21 cellular contexts compared by ENCODE assay signal in the genomic region with DNA sequence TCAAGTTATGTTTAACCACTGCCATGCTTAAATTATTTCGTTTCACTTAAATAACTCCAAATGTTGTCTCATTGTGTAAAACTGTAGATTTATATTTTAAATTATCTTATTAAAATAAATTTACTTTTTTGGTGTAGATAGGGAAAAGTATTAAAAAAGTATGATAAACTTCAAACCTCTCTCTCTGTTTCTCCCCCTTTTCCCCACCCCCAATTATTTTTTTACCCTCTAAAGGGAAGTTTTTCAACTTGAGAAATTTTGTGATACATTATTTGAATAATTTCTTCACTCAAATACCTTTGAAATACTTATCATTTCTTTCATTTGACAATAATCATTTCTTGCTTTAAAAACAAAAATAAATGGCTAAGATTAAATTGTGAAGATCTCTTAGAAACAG.
DNase-seq lines count a peak whose midpoint lies in the region; ATAC-seq, FAIRE-seq and TF ChIP-seq lines count a peak whose summit lies in the region.
"Had no signal": no experiment of that assay in that cellular context is flagged by ENCODE, and none has a peak within 500 bp of the region (broad histone marks: within the 10 kb centered on the region; RNA-seq: fewer than 3 reads in every experiment).

No MANE protein-coding gene starts in this region.

- no peak overlapping the region for H3K4me3 ChIP-seq in K562
- no peak overlapping the region for H3K4me3 ChIP-seq in small intestine (ENCODE audit: low read depth in 1 of 2, low read length in 2 of 2)
- H3K4me3 ChIP-seq in hepatocyte: no peak overlapping the region
- H3K4me3 ChIP-seq: BLaER1 had no signal

- BruUV-seq in K562 (replicated peaks; lab: Mats Ljungman, UMichigan): no TSS peak

- POLR2A ChIA-PET in K562 (lab: Yijun Ruan, JAX): interaction anchor here (1.0 to 1.1 kb wide), 2 partner anchors 9 to 24 kb away, joined by 3 read pairs; no protein-coding TSS in a partner anchor

- H3K27me3 ChIP-seq in K562 (ENCODE audit: control insufficient read depth in 2 of 2, insufficient read depth in 2 of 2, low read length in 2 of 2) (peaks cover 10 to 14% of the 10 kb centered on the region in 2 experiments; a peak in 3 of 5 replicates), small intestine (ENCODE audit: control insufficient read depth in 2 of 2, insufficient read depth in 2 of 2, low read length in 2 of 2) (no peaks in the 10 kb centered on the region), hepatocyte (no peaks in the 10 kb centered on the region)
- H3K27me3 ChIP-seq: BE2C, BLaER1 had no signal

- TF ChIP-seq CTCF in K562 (IDR thresholded peaks at IDR 0.05 in 2 of 3, conservative IDR thresholded peaks at IDR 0.05 in 1 of 3; ENCODE audit: insufficient read depth in 2 of 3, low read depth in 1 of 3, low read length in 3 of 3) (no peak), hepatocyte (IDR thresholded peaks at IDR 0.05; ENCODE audit: poor library complexity) (no peak)

- 0% methylated on average over 1 of the region's 1 CpG for WGBS in K562 (ENCODE audit: insufficient coverage, low coverage, missing lambda C conversion rate)
- 84 to 93% (median 89%) methylated on average over 1 of the region's 1 CpG for WGBS in small intestine, 3 donors
- 70% methylated on average over 1 of the region's 1 CpG for WGBS in hepatocyte (ENCODE audit: low lambda C conversion rate, missing lambda C conversion rate)

- H3K27ac ChIP-seq in K562 (ENCODE audit: extremely low read depth, low read depth, low read length) (no peak overlapping the region), small intestine (ENCODE audit: low read depth in 1 of 2, low read length in 1 of 2) (no peak overlapping the region), hepatocyte (no peak overlapping the region)
- H3K27ac ChIP-seq: BLaER1, C4-2B had no signal

- H2AFZ ChIP-seq in K562 (ENCODE audit: low read depth, low read length): no peak overlapping the region
- H2AFZ ChIP-seq in hepatocyte: no peak overlapping the region

- H3K4me1 ChIP-seq in K562 (replicated peaks in 1 of 2; ENCODE audit: control insufficient read depth in 2 of 2, insufficient read depth in 2 of 2, low read length in 2 of 2) (no peaks in the 10 kb centered on the region), small intestine (ENCODE audit: control insufficient read depth in 2 of 2, insufficient read depth in 1 of 2, low read depth in 1 of 2, low read length in 1 of 2) (no peaks in the 10 kb centered on the region), hepatocyte (ENCODE audit: insufficient read depth) (no peaks in the 10 kb centered on the region)
- H3K4me1 ChIP-seq: BE2C, BLaER1, Caco-2 had no signal

- H3K9me3 ChIP-seq in K562 (replicated peaks; ENCODE audit: control insufficient read depth, insufficient read depth, low read depth, low read length) (no peaks in the 10 kb centered on the region), small intestine (ENCODE audit: control insufficient read depth, low read depth) (no peaks in the 10 kb centered on the region), hepatocyte (ENCODE audit: low read depth) (no peaks in the 10 kb centered on the region)
- H3K9me3 ChIP-seq: BE2C, BLaER1, Caco-2 had no signal

- in situ Hi-C loops in K562 (cut with MboI): no loop called here

- H3K79me2 ChIP-seq in K562 (ENCODE audit: control insufficient read depth, insufficient read depth, low read length): no peaks in the 10 kb centered on the region
- no peaks in the 10 kb centered on the region for H3K79me2 ChIP-seq in hepatocyte

- H3K9ac ChIP-seq in K562 (ENCODE audit: insufficient read depth in 1 of 2, low read depth in 2 of 2, low read length in 2 of 2): no peak overlapping the region
- H3K9ac ChIP-seq: BLaER1 had no signal

- no peak for TF ChIP-seq RAD21 in K562 (CRISPR knock-in tag; conservative IDR thresholded peaks at IDR 0.05 in 1 of 2, IDR thresholded peaks at IDR 0.05 in 1 of 2)

- DNase-seq in K562 (ENCODE audit: extremely low read depth in 1 of 4, low spot score in 3 of 4) (no peak), frontal cortex (ENCODE audit: low spot score in 2 of 2) (no peak), small intestine (no peak), pons (ENCODE audit: low spot score) (no peak), hepatocyte (ENCODE audit: low spot score) (no peak)
- DNase-seq: 8988T; ACHN; BE2C; Caco-2; Calu3; CD4-positive, alpha-beta T cell; CD8-positive, alpha-beta T cell; DMS79 treated with DMSO at 0.1 percent for 48 hours; GF-D8 had no signal

- TF ChIP-seq EP300 in K562 (IDR thresholded peaks at IDR 0.05; ENCODE audit: low read length): no peak

- H3K36me3 ChIP-seq in K562 (ENCODE audit: control insufficient read depth, insufficient read depth, low read length) (no peaks in the 10 kb centered on the region), small intestine (ENCODE audit: control insufficient read depth in 2 of 2, insufficient read depth in 2 of 2, low read length in 2 of 2) (no peaks in the 10 kb centered on the region), hepatocyte (replicated peaks; ENCODE audit: insufficient read depth, low read depth) (no peaks in the 10 kb centered on the region)
- H3K36me3 ChIP-seq: BE2C, BLaER1 had no signal

- FAIRE-seq in K562 (lab: Jason Lieb, UNC) (no peak), frontal cortex (lab: Jason Lieb, UNC) (peak; percentile 3), small intestine (lab: Jason Lieb, UNC) (peak; percentile 36)
- FAIRE-seq: A204.1, D721Med, G401.6, GM12891, GM19239 had no signal

- no peak for TF ChIP-seq POLR2A in K562 (conservative IDR thresholded peaks at IDR 0.05)

- intact Hi-C loops in K562 (cut with micrococcal nuclease): loop anchor here (5.0 kb wide), 2 partner anchors 50 to 70 kb away; no protein-coding TSS in a partner anchor

- CTCF ChIA-PET in K562 (lab: Yijun Ruan, JAX; ENCODE audit: low intra/inter-chr PET ratio): interaction anchor here (0.6 kb wide), 1 partner anchor 75 kb away, joined by 6 read pairs; no protein-coding TSS in a partner anchor

- H4K20me1 ChIP-seq in K562 (replicated peaks; ENCODE audit: control insufficient read depth, insufficient read depth, low read length) (no peaks in the 10 kb centered on the region), hepatocyte (ENCODE audit: insufficient read depth, poor library complexity, severe bottlenecking) (no peaks in the 10 kb centered on the region)
- H4K20me1 ChIP-seq: BLaER1 had no signal

- ATAC-seq in K562: no peak
- ATAC-seq: CD8-positive, alpha-beta T cell had no signal

- no peaks in the 10 kb centered on the region for H3K9me2 ChIP-seq in hepatocyte (replicated peaks; ENCODE audit: insufficient read depth)

- H3K4me2 ChIP-seq in K562 (ENCODE audit: insufficient read depth, low read length): no peak overlapping the region
- H3K4me2 ChIP-seq in hepatocyte: no peak overlapping the region
- H3K4me2 ChIP-seq: BLaER1 had no signal

- H3K9me1 ChIP-seq in K562 (ENCODE audit: control insufficient read depth, insufficient read depth, low read length): no peaks in the 10 kb centered on the region

TF ChIP-seq in K562, 482 proteins besides CTCF, POLR2A, EP300 and RAD21:
- TF ChIP-seq, protein P1, sequence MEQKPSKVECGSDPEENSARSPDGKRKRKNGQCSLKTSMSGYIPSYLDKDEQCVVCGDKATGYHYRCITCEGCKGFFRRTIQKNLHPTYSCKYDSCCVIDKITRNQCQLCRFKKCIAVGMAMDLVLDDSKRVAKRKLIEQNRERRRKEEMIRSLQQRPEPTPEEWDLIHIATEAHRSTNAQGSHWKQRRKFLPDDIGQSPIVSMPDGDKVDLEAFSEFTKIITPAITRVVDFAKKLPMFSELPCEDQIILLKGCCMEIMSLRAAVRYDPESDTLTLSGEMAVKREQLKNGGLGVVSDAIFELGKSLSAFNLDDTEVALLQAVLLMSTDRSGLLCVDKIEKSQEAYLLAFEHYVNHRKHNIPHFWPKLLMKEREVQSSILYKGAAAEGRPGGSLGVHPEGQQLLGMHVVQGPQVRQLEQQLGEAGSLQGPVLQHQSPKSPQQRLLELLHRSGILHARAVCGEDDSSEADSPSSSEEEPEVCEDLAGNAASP (IDR thresholded peaks at IDR 0.05): no peak
- TF ChIP-seq EZH2 (IDR thresholded peaks at IDR 0.05; ENCODE audit: borderline replicate concordance, low read depth, low read length) (no peak), PURB (CRISPR knock-in tag; IDR thresholded peaks at IDR 0.05; ENCODE audit: low read depth) (no peak), CCAR2 (IDR thresholded peaks at IDR 0.05; ENCODE audit: low read depth, low read length) (no peak), SPI1 (IDR thresholded peaks at IDR 0.05; ENCODE audit: borderline replicate concordance, low read depth, low read length) (no peak), HNRNPK (IDR thresholded peaks at IDR 0.05; ENCODE audit: low read depth, low read length, poor library complexity, severe bottlenecking) (peak; percentile 57)
